In genomic region chr3:72999971-73000370, GRCh38 we compare ENCODE assay signal across 10 cellular contexts. TPM values are rescaled to one million over a fixed set of nuclear protein-coding genes. Genes with fewer than 3 reads are reported as not detected.
DNase-seq lines count a peak whose midpoint lies in the region; ATAC-seq and TF ChIP-seq lines count a peak whose summit lies in the region.
"Had no signal": no experiment of that assay in that cellular context is flagged by ENCODE, and none has a peak within 500 bp of the region (broad histone marks: within the 10 kb centered on the region; RNA-seq: fewer than 3 reads in every experiment).

No MANE protein-coding gene starts in this region.

- H3K9me2 ChIP-seq in hepatocyte (replicated peaks; ENCODE audit: insufficient read depth), result no peaks in the 10 kb centered on the region

- no peaks in the 10 kb centered on the region for H3K9me3 ChIP-seq in hepatocyte (ENCODE audit: low read depth)

- no peak overlapping the region for H3K27ac ChIP-seq in hepatocyte

- 52% methylated on average over 2 of the region's 2 CpGs for WGBS in hepatocyte (ENCODE audit: low lambda C conversion rate, missing lambda C conversion rate)

- peak; percentile 13 for DNase-seq in stimulated activated CD4-positive, alpha-beta T cell treated with anti-CD3 and anti-CD28 coated beads, Interleukin-4, amount 100 ng/mL, for 24 hours
- no peak for DNase-seq in stimulated activated CD4-positive, alpha-beta T cell treated with anti-CD3 and anti-CD28 coated beads, Interleukin-12 subunit alpha, Interleukin-12 subunit beta, amount 100 ng/mL, for 4 hours
- DNase-seq in activated CD4-positive, alpha-beta memory T cell treated with anti-CD3 and anti-CD28 coated beads, Interleukin-2, amount 10 ng/mL, durations not matched to agents 7 days and 5 days, result peak; percentile 41
- DNase-seq in hepatocyte (ENCODE audit: low spot score), result no peak
- DNase-seq in type B pancreatic cell (ENCODE audit: extremely low spot score, unreplicated experiment), result no peak
- no peak for DNase-seq in UCSD-AML1 (lab: John Stamatoyannopoulos, UW; ENCODE audit: unreplicated experiment)
- no peak for DNase-seq in cerebellum (ENCODE audit: low spot score)
- DNase-seq: NCI-H510A, occipital lobe had no signal

- TF ChIP-seq CTCF in hepatocyte (IDR thresholded peaks at IDR 0.05; ENCODE audit: poor library complexity) (no peak), type B pancreatic cell (conservative IDR thresholded peaks at IDR 0.05) (no peak)

- H3K27me3 ChIP-seq in hepatocyte, result no peaks in the 10 kb centered on the region

- H3K79me2 ChIP-seq in hepatocyte, result no peaks in the 10 kb centered on the region

- H3K27me3 Mint-ChIP-seq in activated CD4-positive, alpha-beta memory T cell treated with anti-CD3 and anti-CD28 coated beads, Interleukin-2, amount 10 ng/mL, durations not matched to agents 7 days and 5 days, result no peaks in the 10 kb centered on the region
- H3K27me3 Mint-ChIP-seq in type B pancreatic cell, result no peaks in the 10 kb centered on the region

- H3K9me3 Mint-ChIP-seq in activated CD4-positive, alpha-beta memory T cell treated with anti-CD3 and anti-CD28 coated beads, Interleukin-2, amount 10 ng/mL, durations not matched to agents 7 days and 5 days, result no peaks in the 10 kb centered on the region
- H3K9me3 Mint-ChIP-seq in type B pancreatic cell, result no peaks in the 10 kb centered on the region

- H3K4me1 ChIP-seq in hepatocyte (ENCODE audit: insufficient read depth), result peaks cover 37% of the 10 kb centered on the region

- no peaks in the 10 kb centered on the region for H3K36me3 ChIP-seq in hepatocyte (replicated peaks; ENCODE audit: insufficient read depth, low read depth)

- peaks cover 63% of the 10 kb centered on the region for H3K36me3 Mint-ChIP-seq in activated CD4-positive, alpha-beta memory T cell treated with anti-CD3 and anti-CD28 coated beads, Interleukin-2, amount 10 ng/mL, durations not matched to agents 7 days and 5 days (ENCODE audit: low read depth)
- peaks cover 41% of the 10 kb centered on the region for H3K36me3 Mint-ChIP-seq in type B pancreatic cell

- no peak overlapping the region for H2AFZ ChIP-seq in hepatocyte

- peaks cover 72% of the 10 kb centered on the region for H4K20me1 ChIP-seq in hepatocyte (ENCODE audit: insufficient read depth, poor library complexity, severe bottlenecking)

- peak overlapping the region; percentile 79 for H3K4me2 ChIP-seq in hepatocyte

- H3K4me3 ChIP-seq in hepatocyte, result peak overlapping the region; percentile 67

- peak overlapping the region; percentile 82 for H3K27ac Mint-ChIP-seq in activated CD4-positive, alpha-beta memory T cell treated with anti-CD3 and anti-CD28 coated beads, Interleukin-2, amount 10 ng/mL, durations not matched to agents 7 days and 5 days
- H3K27ac Mint-ChIP-seq in type B pancreatic cell, result no peak overlapping the region

- peaks cover 64% of the 10 kb centered on the region for H3K4me1 Mint-ChIP-seq in activated CD4-positive, alpha-beta memory T cell treated with anti-CD3 and anti-CD28 coated beads, Interleukin-2, amount 10 ng/mL, durations not matched to agents 7 days and 5 days
- H3K4me1 Mint-ChIP-seq in type B pancreatic cell (ENCODE audit: unreplicated experiment), result peaks cover 38% of the 10 kb centered on the region

- CTCF ChIA-PET in activated CD4-positive, alpha-beta memory T cell treated with anti-CD3 and anti-CD28 coated beads, Interleukin-2, amount 10 ng/mL, durations not matched to agents 7 days and 5 days (lab: Charles Lee), result interaction anchor here (0.7 to 1.8 kb wide), 4 partner anchors 10 to 149 kb away, joined by 3 to 8 read pairs (median 3); no protein-coding TSS in a partner anchor

- H3K4me3 Mint-ChIP-seq in activated CD4-positive, alpha-beta memory T cell treated with anti-CD3 and anti-CD28 coated beads, Interleukin-2, amount 10 ng/mL, durations not matched to agents 7 days and 5 days, result peak overlapping the region; percentile 73
- H3K4me3 Mint-ChIP-seq in type B pancreatic cell, result peak overlapping the region; percentile 21

- ATAC-seq in GM18868 (IDR thresholded peaks at IDR 0.05; ENCODE audit: unreplicated experiment), result no peak

- POLR2A ChIA-PET in activated CD4-positive, alpha-beta memory T cell treated with anti-CD3 and anti-CD28 coated beads, Interleukin-2, amount 10 ng/mL, durations not matched to agents 7 days and 5 days (lab: Charles Lee), result interaction anchor here (0.9 to 2.0 kb wide), 8 partner anchors 11 to 73 kb away, joined by 3 to 6 read pairs (median 3); no protein-coding TSS in a partner anchor

RNA-seq across cellular contexts. Expression of gene PPP4R2, which starts 3.4 kb away (rescaled TPM):
- total RNA-seq in activated CD4-positive, alpha-beta memory T cell treated with anti-CD3 and anti-CD28 coated beads, Interleukin-2, amount 10 ng/mL, durations not matched to agents 7 days and 5 days, result 100 to 1,000 TPM; 105 to 106 TPM
- total RNA-seq in hepatocyte, result 81.8 and 91.4 TPM in 2 replicates
- 51.0 and 58.8 TPM in 2 replicates for polyA plus RNA-seq in hepatocyte
- 86.5 and 100 TPM in 2 replicates for total RNA-seq in type B pancreatic cell (ENCODE audit: low replicate concordance)
- total RNA-seq in cerebellum, result 70.9 TPM

Comparison
In these comparisons a context has a peak if more than half of its experiments do, and no peak if none do; other contexts are left out.
1. DNase-seq: peak in stimulated activated CD4-positive, alpha-beta T cell treated with anti-CD3 and anti-CD28 coated beads, Interleukin-4, amount 100 ng/mL, for 24 hours (single experiment) and activated CD4-positive, alpha-beta memory T cell treated with anti-CD3 and anti-CD28 coated beads, Interleukin-2, amount 10 ng/mL, durations not matched to agents 7 days and 5 days (single experiment); none in stimulated activated CD4-positive, alpha-beta T cell treated with anti-CD3 and anti-CD28 coated beads, Interleukin-12 subunit alpha, Interleukin-12 subunit beta, amount 100 ng/mL, for 4 hours (single experiment), hepatocyte (single experiment), type B pancreatic cell (single experiment), UCSD-AML1 (single experiment) and cerebellum (single experiment).